Comparison of ENCODE assay signal across 17 cellular contexts in genomic region chr6:38155576-38156204, GRCh38.
DNase-seq lines count a peak whose midpoint lies in the region; ATAC-seq and TF ChIP-seq lines count a peak whose summit lies in the region.
"Had no signal": no experiment of that assay in that cellular context is flagged by ENCODE, and none has a peak within 500 bp of the region (broad histone marks: within the 10 kb centered on the region; RNA-seq: fewer than 3 reads in every experiment).

No MANE protein-coding gene starts in this region.

- 72% methylated on average over 6 of the region's 6 CpGs for WGBS in smooth muscle cell (ENCODE audit: low lambda C conversion rate)

- peaks cover 74% of the 10 kb centered on the region for H4K20me1 ChIP-seq in smooth muscle cell (ENCODE audit: low read depth)

- peak overlapping the region; percentile 63 for H3K9ac ChIP-seq in smooth muscle cell (ENCODE audit: low read depth)

- H3K27ac ChIP-seq in VCaP: peak overlapping the region; percentile 30
- peak overlapping the region; percentile 83 for H3K27ac ChIP-seq in smooth muscle cell (ENCODE audit: low read depth)
- H3K27ac ChIP-seq: left ventricle myocardium inferior, suprapubic skin had no signal

- no peaks in the 10 kb centered on the region for H3K27me3 ChIP-seq in smooth muscle cell (ENCODE audit: low read depth)
- H3K27me3 ChIP-seq: heart right ventricle, spleen, suprapubic skin had no signal

- peaks cover 0 to 1% of the 10 kb centered on the region in 2 donors for H3K36me3 Mint-ChIP-seq in activated T-cell treated with anti-CD3 and anti-CD28 coated beads, Interleukin-2, amount 50 U/mL, for 72 hours (ENCODE audit: insufficient read depth in 2 of 2)

- no peaks in the 10 kb centered on the region for H3F3A ChIP-seq in smooth muscle cell (ENCODE audit: low read depth)

- H3K9me3 Mint-ChIP-seq in activated T-cell treated with anti-CD3 and anti-CD28 coated beads, Interleukin-2, amount 50 U/mL, for 72 hours: no peaks in the 10 kb centered on the region

- no peak overlapping the region for H2AFZ ChIP-seq in smooth muscle cell (ENCODE audit: low read depth)

- no peak for DNase-seq in activated T-cell treated with anti-CD3 and anti-CD28 coated beads, Interleukin-2, amount 50 U/mL, for 72 hours
- DNase-seq in activated T-cell treated with anti-CD3 and anti-CD28 coated beads, Interleukin-2, amount 50 U/mL, for 48 hours: no peak
- peak; percentile 65 for DNase-seq in fibroblast of villous mesenchyme (ENCODE audit: low read depth)
- DNase-seq in smooth muscle cell (lab: John Stamatoyannopoulos, UW; ENCODE audit: unreplicated experiment): no peak
- DNase-seq in posterior vena cava (ENCODE audit: low spot score): no peak
- DNase-seq in hypothalamus (lab: John Stamatoyannopoulos, UW): no peak
- DNase-seq: aorta, left ventricle myocardium inferior, NCI-H1694 treated with DMSO at 0.1 percent for 48 hours, NCI-H510A treated with DMSO at 0.1 percent for 48 hours, nucleus accumbens, spleen, T-cell had no signal

- H3K4me1 Mint-ChIP-seq in activated T-cell treated with anti-CD3 and anti-CD28 coated beads, Interleukin-2, amount 50 U/mL, for 72 hours (ENCODE audit: low read depth): no peaks in the 10 kb centered on the region

- intact Hi-C loops in posterior vena cava (cut with DNase I): no loop called here

- TF ChIP-seq CTCF in VCaP (conservative IDR thresholded peaks at IDR 0.05): no peak
- no peak for TF ChIP-seq CTCF in fibroblast of villous mesenchyme (IDR thresholded peaks at IDR 0.05; ENCODE audit: insufficient read depth, low read depth, low read length)
- TF ChIP-seq CTCF in smooth muscle cell (IDR thresholded peaks at IDR 0.05; ENCODE audit: borderline replicate concordance, insufficient read depth, poor library complexity, severe bottlenecking): no peak

- no peaks in the 10 kb centered on the region for H3K4me1 ChIP-seq in smooth muscle cell (ENCODE audit: low read depth)

- no peak overlapping the region for H3K4me3 Mint-ChIP-seq in activated T-cell treated with anti-CD3 and anti-CD28 coated beads, Interleukin-2, amount 50 U/mL, for 72 hours
- H3K4me3 Mint-ChIP-seq: T-cell had no signal

- no peaks in the 10 kb centered on the region for H3K9me3 ChIP-seq in smooth muscle cell (replicated peaks; ENCODE audit: low read depth)
- H3K9me3 ChIP-seq: heart right ventricle, left ventricle myocardium inferior, spleen, suprapubic skin had no signal

- no peaks in the 10 kb centered on the region for H3K36me3 ChIP-seq in smooth muscle cell (ENCODE audit: low read depth)

- no peak overlapping the region for H3K4me3 ChIP-seq in fibroblast of villous mesenchyme (ENCODE audit: low read depth, low read length)
- no peak overlapping the region for H3K4me3 ChIP-seq in smooth muscle cell
- H3K4me3 ChIP-seq: heart right ventricle, left ventricle myocardium inferior, spleen, suprapubic skin had no signal

- H3K79me2 ChIP-seq in smooth muscle cell (ENCODE audit: low read depth): no peaks in the 10 kb centered on the region

- H3K4me2 ChIP-seq in smooth muscle cell: peak overlapping the region; percentile 49

- H3K27me3 Mint-ChIP-seq in activated T-cell treated with anti-CD3 and anti-CD28 coated beads, Interleukin-2, amount 50 U/mL, for 72 hours (ENCODE audit: low read depth): no peaks in the 10 kb centered on the region
- H3K27me3 Mint-ChIP-seq: T-cell had no signal

- peak overlapping the region; percentile 17 for H3K27ac Mint-ChIP-seq in activated T-cell treated with anti-CD3 and anti-CD28 coated beads, Interleukin-2, amount 50 U/mL, for 72 hours

- no peak for ATAC-seq in activated T-cell treated with anti-CD3 and anti-CD28 coated beads, Interleukin-2, amount 50 U/mL, for 72 hours (replicated peaks in 1 of 2)
- no peak for ATAC-seq in HG02970 (IDR thresholded peaks at IDR 0.05; ENCODE audit: low FRiP score, unreplicated experiment)
- ATAC-seq: T-cell had no signal
